1 cellular context compared by ENCODE assay signal in the genomic region with DNA sequence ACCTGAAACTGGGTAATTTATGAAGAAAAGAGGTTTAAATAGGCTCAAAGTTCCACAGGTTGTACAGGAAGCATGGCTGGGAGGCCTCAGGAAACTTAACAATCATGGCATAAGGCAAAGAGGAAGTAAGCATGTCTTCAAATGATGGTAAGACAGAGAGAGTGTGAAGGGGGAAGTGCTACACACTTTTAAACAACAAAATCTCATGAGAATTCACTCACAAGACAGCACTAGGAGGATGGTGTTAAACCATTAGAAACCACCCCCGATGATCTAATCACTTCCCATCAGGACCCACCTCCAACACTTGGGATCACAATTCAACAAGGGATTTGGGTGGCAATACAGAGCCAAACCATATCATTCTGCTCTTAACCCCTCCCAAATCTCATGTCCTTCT.
A peak's percentile ranks its signal among the peaks of the same experiment; 100 is the strongest.
TF ChIP-seq lines count a peak whose summit lies in the region.

No MANE protein-coding gene starts in this region.

TF ChIP-seq in K562, 482 proteins besides CTCF, POLR2A, EP300 and RAD21 (continued from another document):
- TF ChIP-seq, protein P1, sequence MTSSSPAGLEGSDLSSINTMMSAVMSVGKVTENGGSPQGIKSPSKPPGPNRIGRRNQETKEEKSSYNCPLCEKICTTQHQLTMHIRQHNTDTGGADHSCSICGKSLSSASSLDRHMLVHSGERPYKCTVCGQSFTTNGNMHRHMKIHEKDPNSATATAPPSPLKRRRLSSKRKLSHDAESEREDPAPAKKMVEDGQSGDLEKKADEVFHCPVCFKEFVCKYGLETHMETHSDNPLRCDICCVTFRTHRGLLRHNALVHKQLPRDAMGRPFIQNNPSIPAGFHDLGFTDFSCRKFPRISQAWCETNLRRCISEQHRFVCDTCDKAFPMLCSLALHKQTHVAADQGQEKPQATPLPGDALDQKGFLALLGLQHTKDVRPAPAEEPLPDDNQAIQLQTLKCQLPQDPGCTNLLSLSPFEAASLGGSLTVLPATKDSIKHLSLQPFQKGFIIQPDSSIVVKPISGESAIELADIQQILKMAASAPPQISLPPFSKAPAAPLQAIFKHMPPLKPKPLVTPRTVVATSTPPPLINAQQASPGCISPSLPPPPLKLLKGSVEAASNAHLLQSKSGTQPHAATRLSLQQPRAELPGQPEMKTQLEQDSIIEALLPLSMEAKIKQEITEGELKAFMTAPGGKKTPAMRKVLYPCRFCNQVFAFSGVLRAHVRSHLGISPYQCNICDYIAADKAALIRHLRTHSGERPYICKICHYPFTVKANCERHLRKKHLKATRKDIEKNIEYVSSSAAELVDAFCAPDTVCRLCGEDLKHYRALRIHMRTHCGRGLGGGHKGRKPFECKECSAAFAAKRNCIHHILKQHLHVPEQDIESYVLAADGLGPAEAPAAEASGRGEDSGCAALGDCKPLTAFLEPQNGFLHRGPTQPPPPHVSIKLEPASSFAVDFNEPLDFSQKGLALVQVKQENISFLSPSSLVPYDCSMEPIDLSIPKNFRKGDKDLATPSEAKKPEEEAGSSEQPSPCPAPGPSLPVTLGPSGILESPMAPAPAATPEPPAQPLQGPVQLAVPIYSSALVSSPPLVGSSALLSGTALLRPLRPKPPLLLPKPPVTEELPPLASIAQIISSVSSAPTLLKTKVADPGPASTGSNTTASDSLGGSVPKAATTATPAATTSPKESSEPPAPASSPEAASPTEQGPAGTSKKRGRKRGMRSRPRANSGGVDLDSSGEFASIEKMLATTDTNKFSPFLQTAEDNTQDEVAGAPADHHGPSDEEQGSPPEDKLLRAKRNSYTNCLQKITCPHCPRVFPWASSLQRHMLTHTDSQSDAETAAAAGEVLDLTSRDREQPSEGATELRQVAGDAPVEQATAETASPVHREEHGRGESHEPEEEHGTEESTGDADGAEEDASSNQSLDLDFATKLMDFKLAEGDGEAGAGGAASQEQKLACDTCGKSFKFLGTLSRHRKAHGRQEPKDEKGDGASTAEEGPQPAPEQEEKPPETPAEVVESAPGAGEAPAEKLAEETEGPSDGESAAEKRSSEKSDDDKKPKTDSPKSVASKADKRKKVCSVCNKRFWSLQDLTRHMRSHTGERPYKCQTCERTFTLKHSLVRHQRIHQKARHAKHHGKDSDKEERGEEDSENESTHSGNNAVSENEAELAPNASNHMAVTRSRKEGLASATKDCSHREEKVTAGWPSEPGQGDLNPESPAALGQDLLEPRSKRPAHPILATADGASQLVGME (CRISPR knock-in tag; IDR thresholded peaks at IDR 0.05) = no peak
- TF ChIP-seq STAG1 (CRISPR knock-in tag; IDR thresholded peaks at IDR 0.05; ENCODE audit: borderline replicate concordance) (no peak), ZNF41 (CRISPR knock-in tag; conservative IDR thresholded peaks at IDR 0.05) (no peak), TEAD1 (CRISPR knock-in tag; IDR thresholded peaks at IDR 0.05) (no peak), DPF2 (IDR thresholded peaks at IDR 0.05) (0 out of 2 replicates have a peak, but pooled peaks have one; percentile 35), RBM39 (optimal IDR thresholded peaks at IDR 0.05; ENCODE audit: low read depth, low read length) (no peak), MYBL2 (IDR thresholded peaks at IDR 0.05; ENCODE audit: low read depth) (no peak), MYBL2 (CRISPR knock-in tag; IDR thresholded peaks at IDR 0.05; ENCODE audit: borderline replicate concordance) (no peak), ZNF143 (CRISPR knock-in tag; IDR thresholded peaks at IDR 0.05) (no peak), ZNF785 (CRISPR knock-in tag; IDR thresholded peaks at IDR 0.05) (no peak), PML (IDR thresholded peaks at IDR 0.05; ENCODE audit: low read length) (no peak), ZNF175 (CRISPR knock-in tag; IDR thresholded peaks at IDR 0.05; ENCODE audit: low read depth) (no peak), SMAD4 (CRISPR knock-in tag; conservative IDR thresholded peaks at IDR 0.05) (peak; percentile 54; the same call in 1 of the 2 replicates), SRSF7 (optimal IDR thresholded peaks at IDR 0.05; ENCODE audit: low read depth, low read length) (no peak), PRMT5 (CRISPR knock-in tag; IDR thresholded peaks at IDR 0.05) (no peak), FOXP1 (CRISPR knock-in tag; IDR thresholded peaks at IDR 0.05) (no peak), XRCC5 (IDR thresholded peaks at IDR 0.05; ENCODE audit: low read depth, low read length) (no peak), SPI1 (IDR thresholded peaks at IDR 0.05; ENCODE audit: borderline replicate concordance, low read depth, low read length) (peak; percentile 67; the same call in 1 of the 2 replicates), ZFPM2 (CRISPR knock-in tag; IDR thresholded peaks at IDR 0.05) (no peak), SREBF1 (IDR thresholded peaks at IDR 0.05; ENCODE audit: borderline replicate concordance, low read depth, low read length) (no peak), ZNF766 (CRISPR knock-in tag; conservative IDR thresholded peaks at IDR 0.05) (0 out of 2 replicates have a peak, but pooled peaks have one; percentile 39), ZBTB7A (IDR thresholded peaks at IDR 0.05; ENCODE audit: borderline replicate concordance, control insufficient read depth, low read depth, low read length) (no peak), XRCC4 (IDR thresholded peaks at IDR 0.05; ENCODE audit: extremely low read depth, insufficient read depth, insufficient read length) (no peak), ZNF830 (CRISPR knock-in tag; IDR thresholded peaks at IDR 0.05) (no peak), MTF1 (CRISPR knock-in tag; IDR thresholded peaks at IDR 0.05; ENCODE audit: borderline replicate concordance) (no peak), KLF10 (CRISPR knock-in tag; IDR thresholded peaks at IDR 0.05) (no peak), RHOXF2B (CRISPR knock-in tag; conservative IDR thresholded peaks at IDR 0.05) (no peak), KAT2B (IDR thresholded peaks at IDR 0.05; ENCODE audit: low read depth, low read length) (no peak), FOXA1 (IDR thresholded peaks at IDR 0.05; ENCODE audit: borderline replicate concordance) (no peak), ZFX (CRISPR knock-in tag; IDR thresholded peaks at IDR 0.05) (no peak)
- TF ChIP-seq, protein P2, sequence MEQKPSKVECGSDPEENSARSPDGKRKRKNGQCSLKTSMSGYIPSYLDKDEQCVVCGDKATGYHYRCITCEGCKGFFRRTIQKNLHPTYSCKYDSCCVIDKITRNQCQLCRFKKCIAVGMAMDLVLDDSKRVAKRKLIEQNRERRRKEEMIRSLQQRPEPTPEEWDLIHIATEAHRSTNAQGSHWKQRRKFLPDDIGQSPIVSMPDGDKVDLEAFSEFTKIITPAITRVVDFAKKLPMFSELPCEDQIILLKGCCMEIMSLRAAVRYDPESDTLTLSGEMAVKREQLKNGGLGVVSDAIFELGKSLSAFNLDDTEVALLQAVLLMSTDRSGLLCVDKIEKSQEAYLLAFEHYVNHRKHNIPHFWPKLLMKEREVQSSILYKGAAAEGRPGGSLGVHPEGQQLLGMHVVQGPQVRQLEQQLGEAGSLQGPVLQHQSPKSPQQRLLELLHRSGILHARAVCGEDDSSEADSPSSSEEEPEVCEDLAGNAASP (IDR thresholded peaks at IDR 0.05) = no peak
- TF ChIP-seq, protein P3, sequence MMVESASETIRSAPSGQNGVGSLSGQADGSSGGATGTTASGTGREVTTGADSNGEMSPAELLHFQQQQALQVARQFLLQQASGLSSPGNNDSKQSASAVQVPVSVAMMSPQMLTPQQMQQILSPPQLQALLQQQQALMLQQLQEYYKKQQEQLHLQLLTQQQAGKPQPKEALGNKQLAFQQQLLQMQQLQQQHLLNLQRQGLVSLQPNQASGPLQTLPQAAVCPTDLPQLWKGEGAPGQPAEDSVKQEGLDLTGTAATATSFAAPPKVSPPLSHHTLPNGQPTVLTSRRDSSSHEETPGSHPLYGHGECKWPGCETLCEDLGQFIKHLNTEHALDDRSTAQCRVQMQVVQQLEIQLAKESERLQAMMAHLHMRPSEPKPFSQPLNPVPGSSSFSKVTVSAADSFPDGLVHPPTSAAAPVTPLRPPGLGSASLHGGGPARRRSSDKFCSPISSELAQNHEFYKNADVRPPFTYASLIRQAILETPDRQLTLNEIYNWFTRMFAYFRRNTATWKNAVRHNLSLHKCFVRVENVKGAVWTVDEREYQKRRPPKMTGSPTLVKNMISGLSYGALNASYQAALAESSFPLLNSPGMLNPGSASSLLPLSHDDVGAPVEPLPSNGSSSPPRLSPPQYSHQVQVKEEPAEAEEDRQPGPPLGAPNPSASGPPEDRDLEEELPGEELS (CRISPR knock-in tag; IDR thresholded peaks at IDR 0.05; ENCODE audit: borderline replicate concordance) = no peak
- TF ChIP-seq, protein P4, sequence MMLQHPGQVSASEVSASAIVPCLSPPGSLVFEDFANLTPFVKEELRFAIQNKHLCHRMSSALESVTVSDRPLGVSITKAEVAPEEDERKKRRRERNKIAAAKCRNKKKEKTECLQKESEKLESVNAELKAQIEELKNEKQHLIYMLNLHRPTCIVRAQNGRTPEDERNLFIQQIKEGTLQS (IDR thresholded peaks at IDR 0.05) = no peak
- TF ChIP-seq, protein P4 (CRISPR knock-in tag; conservative IDR thresholded peaks at IDR 0.05) = no peak
- TF ChIP-seq, protein P5, sequence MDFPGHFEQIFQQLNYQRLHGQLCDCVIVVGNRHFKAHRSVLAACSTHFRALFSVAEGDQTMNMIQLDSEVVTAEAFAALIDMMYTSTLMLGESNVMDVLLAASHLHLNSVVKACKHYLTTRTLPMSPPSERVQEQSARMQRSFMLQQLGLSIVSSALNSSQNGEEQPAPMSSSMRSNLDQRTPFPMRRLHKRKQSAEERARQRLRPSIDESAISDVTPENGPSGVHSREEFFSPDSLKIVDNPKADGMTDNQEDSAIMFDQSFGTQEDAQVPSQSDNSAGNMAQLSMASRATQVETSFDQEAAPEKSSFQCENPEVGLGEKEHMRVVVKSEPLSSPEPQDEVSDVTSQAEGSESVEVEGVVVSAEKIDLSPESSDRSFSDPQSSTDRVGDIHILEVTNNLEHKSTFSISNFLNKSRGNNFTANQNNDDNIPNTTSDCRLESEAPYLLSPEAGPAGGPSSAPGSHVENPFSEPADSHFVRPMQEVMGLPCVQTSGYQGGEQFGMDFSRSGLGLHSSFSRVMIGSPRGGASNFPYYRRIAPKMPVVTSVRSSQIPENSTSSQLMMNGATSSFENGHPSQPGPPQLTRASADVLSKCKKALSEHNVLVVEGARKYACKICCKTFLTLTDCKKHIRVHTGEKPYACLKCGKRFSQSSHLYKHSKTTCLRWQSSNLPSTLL (IDR thresholded peaks at IDR 0.05) = no peak
- TF ChIP-seq, protein P6, sequence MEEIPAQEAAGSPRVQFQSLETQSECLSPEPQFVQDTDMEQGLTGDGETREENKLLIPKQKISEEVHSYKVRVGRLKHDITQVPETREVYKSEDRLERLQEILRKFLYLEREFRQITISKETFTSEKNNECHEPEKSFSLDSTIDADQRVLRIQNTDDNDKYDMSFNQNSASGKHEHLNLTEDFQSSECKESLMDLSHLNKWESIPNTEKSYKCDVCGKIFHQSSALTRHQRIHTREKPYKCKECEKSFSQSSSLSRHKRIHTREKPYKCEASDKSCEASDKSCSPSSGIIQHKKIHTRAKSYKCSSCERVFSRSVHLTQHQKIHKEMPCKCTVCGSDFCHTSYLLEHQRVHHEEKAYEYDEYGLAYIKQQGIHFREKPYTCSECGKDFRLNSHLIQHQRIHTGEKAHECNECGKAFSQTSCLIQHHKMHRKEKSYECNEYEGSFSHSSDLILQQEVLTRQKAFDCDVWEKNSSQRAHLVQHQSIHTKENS (CRISPR knock-in tag; IDR thresholded peaks at IDR 0.05) = no peak
- TF ChIP-seq, protein P7, sequence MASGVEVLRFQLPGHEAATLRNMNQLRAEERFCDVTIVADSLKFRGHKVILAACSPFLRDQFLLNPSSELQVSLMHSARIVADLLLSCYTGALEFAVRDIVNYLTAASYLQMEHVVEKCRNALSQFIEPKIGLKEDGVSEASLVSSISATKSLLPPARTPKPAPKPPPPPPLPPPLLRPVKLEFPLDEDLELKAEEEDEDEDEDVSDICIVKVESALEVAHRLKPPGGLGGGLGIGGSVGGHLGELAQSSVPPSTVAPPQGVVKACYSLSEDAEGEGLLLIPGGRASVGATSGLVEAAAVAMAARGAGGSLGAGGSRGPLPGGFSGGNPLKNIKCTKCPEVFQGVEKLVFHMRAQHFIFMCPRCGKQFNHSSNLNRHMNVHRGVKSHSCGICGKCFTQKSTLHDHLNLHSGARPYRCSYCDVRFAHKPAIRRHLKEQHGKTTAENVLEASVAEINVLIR (CRISPR knock-in tag; IDR thresholded peaks at IDR 0.05) = no peak
